ENCODE assay signal across 8 cellular contexts in the genomic region with DNA sequence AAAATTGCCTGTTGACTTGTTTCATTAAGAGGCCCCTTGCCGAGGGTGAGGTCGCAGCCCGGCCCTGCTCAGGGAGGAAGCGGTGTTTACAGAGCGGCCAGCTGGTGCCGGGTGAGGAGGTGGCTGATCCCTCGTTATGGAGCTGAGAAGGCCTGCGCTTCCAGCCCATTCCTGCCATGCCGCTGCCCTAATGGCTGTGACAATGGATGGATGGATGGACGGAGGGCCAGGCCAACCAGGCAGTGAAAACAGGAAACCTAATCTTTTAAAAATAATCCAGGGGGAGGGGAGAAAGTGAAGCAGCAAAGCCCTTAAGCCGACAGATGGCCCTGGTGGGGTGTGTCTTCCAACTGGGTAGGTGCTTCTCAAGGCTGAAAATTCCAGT. TPM values are rescaled to one million over a fixed set of nuclear protein-coding genes. Genes with fewer than 3 reads are reported as not detected.
DNase-seq lines count a peak whose midpoint lies in the region; ATAC-seq and TF ChIP-seq lines count a peak whose summit lies in the region.

No MANE protein-coding gene starts in this region.

- peaks cover 20% of the 10 kb centered on the region for H3K36me3 Mint-ChIP-seq in effector memory CD8-positive, alpha-beta T cell (ENCODE audit: insufficient read depth)
- H3K36me3 Mint-ChIP-seq in neural crest cell (ENCODE audit: low read depth) = peaks cover 3% of the 10 kb centered on the region

- 83% methylated on average over 10 of the region's 11 CpGs for WGBS in mammary epithelial cell (ENCODE audit: low coverage, missing lambda C conversion rate)

- H3K27me3 Mint-ChIP-seq in effector memory CD8-positive, alpha-beta T cell = no peaks in the 10 kb centered on the region
- H3K27me3 Mint-ChIP-seq in neural crest cell (ENCODE audit: low read depth) = no peaks in the 10 kb centered on the region

- H4K20me1 ChIP-seq in mammary epithelial cell (ENCODE audit: insufficient read depth, low read length) = no peaks in the 10 kb centered on the region

- intact Hi-C loops in breast epithelium (cut with DNase I; ENCODE audit: low total_unique reads) = no loop called here
- intact Hi-C loops in mammary epithelial cell (cut with micrococcal nuclease) = no loop called here

- H3K27ac Mint-ChIP-seq in effector memory CD8-positive, alpha-beta T cell = peak overlapping the region; percentile 87 to 91
- peak overlapping the region; percentile 91 for H3K27ac Mint-ChIP-seq in neural crest cell (ENCODE audit: unreplicated experiment)

- H3K27me3 ChIP-seq in breast epithelium (no peaks in the 10 kb centered on the region), mammary epithelial cell (ENCODE audit: insufficient read depth, low read length) (no peaks in the 10 kb centered on the region)

- no peak overlapping the region for H2AFZ ChIP-seq in mammary epithelial cell (ENCODE audit: low read depth, low read length)

- no peak for TF ChIP-seq POLR2A in breast epithelium (IDR thresholded peaks at IDR 0.05)

- H3K4me2 ChIP-seq in mammary epithelial cell (ENCODE audit: insufficient read depth, low read depth, low read length) = no peak overlapping the region

- no peaks in the 10 kb centered on the region for H3K9me3 Mint-ChIP-seq in effector memory CD8-positive, alpha-beta T cell
- no peaks in the 10 kb centered on the region for H3K9me3 Mint-ChIP-seq in neural crest cell

- peak overlapping the region; percentile 80 for H3K4me3 Mint-ChIP-seq in effector memory CD8-positive, alpha-beta T cell
- peak overlapping the region; percentile 73 for H3K4me3 Mint-ChIP-seq in neural crest cell

- no peak for DNase-seq in breast epithelium (ENCODE audit: low spot score in 2 of 2)
- DNase-seq in mammary epithelial cell = no peak
- peak; percentile 40 for DNase-seq in NOMO-1 treated with dmso at 0.1 percent for 144 hours (lab: John Stamatoyannopoulos, UW; ENCODE audit: unreplicated experiment)
- DNase-seq in effector memory CD8-positive, alpha-beta T cell = no peak
- peak; percentile 18 for DNase-seq in neural crest cell (ENCODE audit: low read depth, low spot score)
- no peak for DNase-seq in OCI-M1 (lab: John Stamatoyannopoulos, UW)

- H3K9me3 ChIP-seq in breast epithelium (no peaks in the 10 kb centered on the region), mammary epithelial cell (replicated peaks; ENCODE audit: insufficient read depth, low read length) (no peaks in the 10 kb centered on the region)

- H3K4me1 Mint-ChIP-seq in effector memory CD8-positive, alpha-beta T cell (ENCODE audit: low read depth in 2 of 2) = peaks cover 88 to 89% of the 10 kb centered on the region in 2 donors
- H3K4me1 Mint-ChIP-seq in neural crest cell = peaks cover 56% of the 10 kb centered on the region

- H3K4me3 ChIP-seq in breast epithelium = no peak overlapping the region
- no peak overlapping the region for H3K4me3 ChIP-seq in mammary epithelial cell (replicated peaks in 1 of 3; ENCODE audit: insufficient read depth in 1 of 3, low read depth in 2 of 3, low read length in 3 of 3)

- BruUV-seq in mammary epithelial cell (replicated peaks; lab: Mats Ljungman, UMichigan) = no TSS peak

- H3K9ac ChIP-seq in mammary epithelial cell (ENCODE audit: insufficient read depth, low read length) = no peak overlapping the region

- H3K4me1 ChIP-seq in breast epithelium (peaks cover 11 to 14% of the 10 kb centered on the region in 2 donors), mammary epithelial cell (ENCODE audit: insufficient read depth, low read length) (peaks cover 44% of the 10 kb centered on the region)

- TF ChIP-seq CTCF in breast epithelium (IDR thresholded peaks at IDR 0.05) (no peak), mammary epithelial cell (conservative IDR thresholded peaks at IDR 0.05 in 1 of 2, IDR thresholded peaks at IDR 0.05 in 1 of 2; ENCODE audit: extremely low read depth in 1 of 2, insufficient read depth in 1 of 2, low read depth in 1 of 2, low read length in 2 of 2) (no peak), neural crest cell (conservative IDR thresholded peaks at IDR 0.05) (no peak)

- H3K79me2 ChIP-seq in mammary epithelial cell (ENCODE audit: insufficient read depth, low read length) = peaks cover 100% of the 10 kb centered on the region

- H3K27ac ChIP-seq in breast epithelium = peak overlapping the region; percentile 40 to 78
- H3K27ac ChIP-seq in mammary epithelial cell (ENCODE audit: insufficient read depth, low read depth, low read length) = no peak overlapping the region

- no peaks in the 10 kb centered on the region for H3K36me3 ChIP-seq in breast epithelium
- H3K36me3 ChIP-seq in mammary epithelial cell (ENCODE audit: insufficient read depth, low read length) = no peaks in the 10 kb centered on the region

- in situ Hi-C loops in mammary epithelial cell (cut with MboI; ENCODE audit: low sequenced_read_pairs in 2 of 2) = no loop called here

- no peak for ATAC-seq in effector memory CD8-positive, alpha-beta T cell (replicated peaks)
- no peak for ATAC-seq in HG03378 (IDR thresholded peaks at IDR 0.05; ENCODE audit: unreplicated experiment)
- no peak for ATAC-seq in HG03342 (IDR thresholded peaks at IDR 0.05; ENCODE audit: unreplicated experiment)

- CTCF ChIA-PET in mammary epithelial cell (lab: Charles Lee; ENCODE audit: low non-redundant PET) = no interaction called here

- dilution Hi-C loops in mammary epithelial cell (cut with HindIII; ENCODE audit: low sequenced_read_pairs) = no loop called here

RNA-seq across cellular contexts. Expression of gene BCR, which starts 38.5 kb away (rescaled TPM):
- total RNA-seq in breast epithelium = 10 to 100 TPM; 25.3 to 44.6 (median 35.1) TPM
- 10 to 100 TPM; 67.7 to 69.7 TPM for total RNA-seq in mammary epithelial cell
- polyA plus RNA-seq in mammary epithelial cell = 59.1 TPM
- 235 TPM for polyA minus RNA-seq in mammary epithelial cell
- total RNA-seq in neural crest cell = 49.5 and 54.2 TPM in 2 replicates

Comparison
In these comparisons a context has a peak if more than half of its experiments do, and no peak if none do; other contexts are left out.
1. DNase-seq: peak in NOMO-1 treated with dmso at 0.1 percent for 144 hours (single experiment) and neural crest cell (single experiment); none in breast epithelium (0 of 2), mammary epithelial cell (single experiment), effector memory CD8-positive, alpha-beta T cell (0 of 3) and OCI-M1 (single experiment).